ENCODE assay signal across 17 cellular contexts in genomic region chr19:16035601-16036297, GRCh38.
"Had no signal": no experiment of that assay in that cellular context is flagged by ENCODE, and none has a peak within 500 bp of the region (broad histone marks: within the 10 kb centered on the region; RNA-seq: fewer than 3 reads in every experiment).

No MANE protein-coding gene starts in this region.

- FAIRE-seq: colon, small intestine had no signal

- H3K27ac ChIP-seq: esophagus squamous epithelium, gastroesophageal sphincter, hepatocyte, neural progenitor cell, right atrium auricular region, tibial artery, upper lobe of right lung, vagina had no signal

- H3K27me3 ChIP-seq: esophagus squamous epithelium, gastroesophageal sphincter, hepatocyte, neural progenitor cell, right atrium auricular region, tibial artery, upper lobe of right lung, vagina had no signal

- H3K36me3 ChIP-seq: esophagus squamous epithelium, gastroesophageal sphincter, neural progenitor cell, right atrium auricular region, tibial artery, upper lobe of right lung, vagina had no signal

- H3K4me2 ChIP-seq: hepatocyte, neural progenitor cell had no signal

- DNase-seq: effector memory CD8-positive, alpha-beta T cell; esophagus squamous epithelium; foreskin fibroblast; kidney glomerular epithelial cell; mammary epithelial cell; mucosa of descending colon; naive thymus-derived CD8-positive, alpha-beta T cell; small intestine; stimulated activated CD4-positive, alpha-beta T cell treated with anti-CD3 and anti-CD28 coated beads, Interleukin-4, amount 100 ng/mL, for 24 hours; tibial artery; upper lobe of right lung had no signal

- H3K4me3 ChIP-seq: esophagus squamous epithelium, gastroesophageal sphincter, hepatocyte, mucosa of descending colon, neural progenitor cell, right atrium auricular region, tibial artery, upper lobe of right lung, vagina had no signal

- H3K4me1 ChIP-seq: neural progenitor cell, right atrium auricular region, tibial artery, upper lobe of right lung, vagina had no signal

- H2AFZ ChIP-seq: hepatocyte, neural progenitor cell had no signal

- H3K79me2 ChIP-seq: hepatocyte had no signal

- H3K9me3 ChIP-seq: esophagus squamous epithelium, gastroesophageal sphincter, mucosa of descending colon, right atrium auricular region, tibial artery, upper lobe of right lung, vagina had no signal
